8 cellular contexts compared by ENCODE assay signal in the genomic region with DNA sequence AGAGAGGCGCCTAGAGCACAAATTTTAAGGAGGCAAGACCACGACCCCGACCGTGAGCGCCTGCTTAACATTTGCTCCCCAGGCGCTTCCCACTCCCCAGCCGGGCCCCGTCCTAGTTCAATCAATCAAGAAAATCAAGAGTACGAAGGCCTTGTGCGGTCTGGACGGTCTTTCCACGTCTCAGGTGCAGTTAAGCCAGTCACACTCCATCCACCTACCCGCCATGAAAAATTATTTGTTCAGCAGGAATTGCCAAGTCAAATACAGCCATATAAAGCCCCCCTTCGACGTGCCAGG. TPM values are rescaled to one million over a fixed set of nuclear protein-coding genes. Genes with fewer than 3 reads are reported as not detected.
A peak's percentile ranks its signal among the peaks of the same experiment; 100 is the strongest.
DNase-seq lines count a peak whose midpoint lies in the region; ATAC-seq and TF ChIP-seq lines count a peak whose summit lies in the region.

No MANE protein-coding gene starts in this region.

- peaks cover 6% of the 10 kb centered on the region for H3K36me3 Mint-ChIP-seq in endodermal cell (ENCODE audit: low read depth)
- H3K36me3 Mint-ChIP-seq in natural killer cell treated with Interleukin-12 subunit alpha and Interleukin-12 subunit beta and Interleukin-15 and Interleukin-18, amount 100 ng/mL, for 72 hours = peaks cover 5% of the 10 kb centered on the region

- H3K9me3 Mint-ChIP-seq in endodermal cell = no peaks in the 10 kb centered on the region
- no peaks in the 10 kb centered on the region for H3K9me3 Mint-ChIP-seq in natural killer cell treated with Interleukin-12 subunit alpha and Interleukin-12 subunit beta and Interleukin-15 and Interleukin-18, amount 100 ng/mL, for 72 hours

- H3K4me1 ChIP-seq in NT2/D1 (ENCODE audit: insufficient read depth, insufficient read length) (no peaks in the 10 kb centered on the region), endodermal cell (ENCODE audit: control insufficient read depth, insufficient read depth, low read length) (no peaks in the 10 kb centered on the region)

- peaks cover 9% of the 10 kb centered on the region for H3K4me1 Mint-ChIP-seq in endodermal cell
- H3K4me1 Mint-ChIP-seq in natural killer cell treated with Interleukin-12 subunit alpha and Interleukin-12 subunit beta and Interleukin-15 and Interleukin-18, amount 100 ng/mL, for 72 hours (ENCODE audit: low read depth in 2 of 2) = peaks cover 5 to 11% of the 10 kb centered on the region in 2 donors

- H3K4me3 ChIP-seq in NT2/D1 (ENCODE audit: insufficient read length, low read depth) = peak overlapping the region; percentile 92
- H3K4me3 ChIP-seq in endodermal cell (ENCODE audit: low read length) = peak overlapping the region; percentile 96

- 1 to 4% methylated on average over 8 to 15 of the region's 15 CpGs for WGBS in endodermal cell (ENCODE audit: insufficient coverage in 1 of 2, insufficient read length in 1 of 2), 2 experiments

- peaks cover 7% of the 10 kb centered on the region for H3K27me3 Mint-ChIP-seq in endodermal cell (ENCODE audit: insufficient read depth)
- H3K27me3 Mint-ChIP-seq in natural killer cell treated with Interleukin-12 subunit alpha and Interleukin-12 subunit beta and Interleukin-15 and Interleukin-18, amount 100 ng/mL, for 72 hours = no peaks in the 10 kb centered on the region

- ATAC-seq in GM19324 (IDR thresholded peaks at IDR 0.05; ENCODE audit: low FRiP score, unreplicated experiment) (peak; percentile 1), GM21825 (IDR thresholded peaks at IDR 0.05; ENCODE audit: unreplicated experiment) (no peak)
- ATAC-seq in natural killer cell treated with Interleukin-12 subunit alpha and Interleukin-12 subunit beta and Interleukin-15 and Interleukin-18, amount 100 ng/mL, for 72 hours = peak; percentile 1

- TF ChIP-seq CTCF in endodermal cell (conservative IDR thresholded peaks at IDR 0.05) = no peak

- H3K9me3 ChIP-seq in NT2/D1 (ENCODE audit: insufficient read depth, low read length) = no peaks in the 10 kb centered on the region
- H3K9me3 ChIP-seq in endodermal cell (ENCODE audit: control insufficient read depth, low read length) = no peaks in the 10 kb centered on the region

- H3K27me3 ChIP-seq in NT2/D1 (ENCODE audit: insufficient read depth, insufficient read length) = no peaks in the 10 kb centered on the region
- no peaks in the 10 kb centered on the region for H3K27me3 ChIP-seq in endodermal cell (ENCODE audit: control insufficient read depth, insufficient read depth, low read length, poor library complexity, severe bottlenecking)

- DNase-seq in NT2/D1 (ENCODE audit: low read depth, low spot score) (no peak), endodermal cell (no peak), occipital lobe (lab: John Stamatoyannopoulos, UW) (no peak), cerebellar nuclear complex (lab: John Stamatoyannopoulos, UW) (no peak), NK-92 (lab: John Stamatoyannopoulos, UW; ENCODE audit: unreplicated experiment) (no peak)
- no peak for DNase-seq in natural killer cell treated with Interleukin-12 subunit alpha and Interleukin-12 subunit beta and Interleukin-15 and Interleukin-18, amount 100 ng/mL, for 72 hours (ENCODE audit: low spot score)

- peak overlapping the region; percentile 97 for H3K27ac Mint-ChIP-seq in endodermal cell
- peak overlapping the region; percentile 99 for H3K27ac Mint-ChIP-seq in natural killer cell treated with Interleukin-12 subunit alpha and Interleukin-12 subunit beta and Interleukin-15 and Interleukin-18, amount 100 ng/mL, for 72 hours

- peak overlapping the region; percentile 89 for H3K4me3 Mint-ChIP-seq in endodermal cell
- peak overlapping the region; percentile 94 for H3K4me3 Mint-ChIP-seq in natural killer cell treated with Interleukin-12 subunit alpha and Interleukin-12 subunit beta and Interleukin-15 and Interleukin-18, amount 100 ng/mL, for 72 hours

- H3K27ac ChIP-seq in endodermal cell (ENCODE audit: low read depth, low read length) = peak overlapping the region; percentile 92

- peak overlapping the region; percentile 89 for H3K9ac ChIP-seq in NT2/D1 (ENCODE audit: insufficient read length, low read depth)
- peak overlapping the region; percentile 87 for H3K9ac ChIP-seq in endodermal cell (ENCODE audit: extremely low read depth, low read length, poor library complexity, severe bottlenecking)

- H3K36me3 ChIP-seq in NT2/D1 (ENCODE audit: insufficient read depth, insufficient read length, low read length) = peaks cover 17% of the 10 kb centered on the region
- peaks cover 6% of the 10 kb centered on the region for H3K36me3 ChIP-seq in endodermal cell (ENCODE audit: control insufficient read depth, insufficient read depth, low read length)

RNA-seq across cellular contexts. Expression of gene LRR1, which starts 0.6 kb away (rescaled TPM):
- total RNA-seq in endodermal cell (10 to 100 TPM; 20.4 to 22.9 TPM), occipital lobe (6.2 TPM)
- polyA plus RNA-seq in endodermal cell (2013, experiment 1 of 2) = 22.7 TPM
- polyA plus RNA-seq in endodermal cell (2013, experiment 2 of 2) = 23.7 TPM
- total RNA-seq in natural killer cell treated with Interleukin-12 subunit alpha and Interleukin-12 subunit beta and Interleukin-15 and Interleukin-18, amount 100 ng/mL, for 72 hours = 10 to 100 TPM; 28.7 to 48.4 TPM

RNA-seq across cellular contexts. Expression of gene RPS29, which starts 11.9 kb away (rescaled TPM):
- 1,000 to 10,000 TPM; 1,577 to 1,586 TPM for total RNA-seq in endodermal cell
- polyA plus RNA-seq in endodermal cell (2013, experiment 1 of 2) = 3,717 TPM
- 3,497 TPM for polyA plus RNA-seq in endodermal cell (2013, experiment 2 of 2)
- 1,000 to 10,000 TPM in 1 of 2 donors, 100 to 1,000 TPM in 1; 518 to 1,286 TPM for total RNA-seq in natural killer cell treated with Interleukin-12 subunit alpha and Interleukin-12 subunit beta and Interleukin-15 and Interleukin-18, amount 100 ng/mL, for 72 hours
- 2,148 TPM for total RNA-seq in occipital lobe

RNA-seq across cellular contexts. Expression of gene RPL36AL, which starts 22.3 kb away (rescaled TPM):
- total RNA-seq in endodermal cell (100 to 1,000 TPM; 167 to 176 TPM), occipital lobe (63.3 TPM)
- 168 TPM for polyA plus RNA-seq in endodermal cell (2013, experiment 1 of 2)
- 166 TPM for polyA plus RNA-seq in endodermal cell (2013, experiment 2 of 2)
- 100 to 1,000 TPM; 186 to 188 TPM for total RNA-seq in natural killer cell treated with Interleukin-12 subunit alpha and Interleukin-12 subunit beta and Interleukin-15 and Interleukin-18, amount 100 ng/mL, for 72 hours

RNA-seq across cellular contexts. Expression of gene MGAT2, which starts 22.5 kb away (rescaled TPM):
- total RNA-seq in endodermal cell = 10 to 100 TPM; 21.4 to 23.5 TPM
- polyA plus RNA-seq in endodermal cell (2013, experiment 1 of 2) = 22.3 TPM
- polyA plus RNA-seq in endodermal cell (2013, experiment 2 of 2) = 22.9 TPM
- total RNA-seq in natural killer cell treated with Interleukin-12 subunit alpha and Interleukin-12 subunit beta and Interleukin-15 and Interleukin-18, amount 100 ng/mL, for 72 hours = 10 to 100 TPM; 76.3 to 93.6 TPM
- total RNA-seq in occipital lobe = 47.3 TPM

RNA-seq across cellular contexts. Expression of gene DNAAF2, which starts 36.9 kb away (rescaled TPM):
- total RNA-seq in endodermal cell (10 to 100 TPM; 18.5 to 19.7 TPM), occipital lobe (17.2 TPM)
- 19.4 TPM for polyA plus RNA-seq in endodermal cell (2013, experiment 1 of 2)
- 21.4 TPM for polyA plus RNA-seq in endodermal cell (2013, experiment 2 of 2)
- 10 to 100 TPM in 1 of 2 donors, 1 to 10 TPM in 1; 6.2 to 11.9 TPM for total RNA-seq in natural killer cell treated with Interleukin-12 subunit alpha and Interleukin-12 subunit beta and Interleukin-15 and Interleukin-18, amount 100 ng/mL, for 72 hours
